ENCODE assay signal across 13 cellular contexts in the genomic region with DNA sequence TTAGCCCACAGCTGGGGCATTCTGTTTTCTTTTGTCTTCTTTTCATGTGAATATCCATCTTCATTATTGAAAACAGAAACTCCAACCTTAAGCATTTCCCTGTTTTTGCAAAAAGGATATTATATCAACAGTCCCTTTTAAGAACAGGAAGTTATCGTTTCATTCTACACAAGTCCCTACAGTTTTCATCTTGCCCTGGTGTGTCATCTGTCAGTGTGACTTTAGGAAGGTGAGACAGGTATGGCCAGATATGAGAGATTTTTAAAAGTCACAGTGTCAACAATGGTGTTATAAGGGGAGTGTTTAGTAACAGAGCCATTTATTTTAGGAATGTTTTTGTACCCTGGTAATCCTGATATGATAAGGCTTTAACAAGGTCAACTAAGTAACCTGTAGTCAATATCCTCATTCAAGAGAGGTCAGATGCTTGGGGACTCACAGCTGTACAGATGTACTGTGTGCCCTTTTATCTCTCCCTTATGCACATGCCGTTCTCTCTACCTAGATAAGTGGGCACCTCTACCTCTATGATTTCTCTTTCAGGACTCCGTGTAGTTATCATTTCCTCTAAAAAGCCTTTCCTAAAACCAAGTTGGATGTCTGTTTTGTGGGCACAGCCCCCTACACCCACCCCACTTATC.
DNase-seq lines count a peak whose midpoint lies in the region; ATAC-seq, FAIRE-seq and TF ChIP-seq lines count a peak whose summit lies in the region.
"Had no signal": no experiment of that assay in that cellular context is flagged by ENCODE, and none has a peak within 500 bp of the region (broad histone marks: within the 10 kb centered on the region; RNA-seq: fewer than 3 reads in every experiment).

No MANE protein-coding gene starts in this region.

- no peak overlapping the region for H3K4me3 Mint-ChIP-seq in CD4-positive, alpha-beta T cell
- H3K4me3 Mint-ChIP-seq in nephron (no peak overlapping the region), H9 (no peak overlapping the region)

- H3K27ac Mint-ChIP-seq in CD4-positive, alpha-beta T cell, result peak overlapping the region; percentile 62
- peak overlapping the region; percentile 10 to 84 for H3K27ac Mint-ChIP-seq in activated naive CD4-positive, alpha-beta T cell treated with anti-CD3 and anti-CD28 coated beads, Interleukin-2, amount 50 U/mL, for 72 hours
- H3K27ac Mint-ChIP-seq in nephron (peak overlapping the region in 2 of 3 experiments; percentile 19), H9 (no peak overlapping the region)

- peaks cover 73% of the 10 kb centered on the region for H3K4me1 Mint-ChIP-seq in CD4-positive, alpha-beta T cell (ENCODE audit: low read depth)
- H3K4me1 Mint-ChIP-seq in nephron (peaks cover 59% of the 10 kb centered on the region), H9 (peaks cover 0 to 2% of the 10 kb centered on the region in 2 experiments; a peak in 1 of 4 replicates)

- no peak overlapping the region for H3K4ac ChIP-seq in H9 (ENCODE audit: low read depth, low read length)

- H2BK12ac ChIP-seq in H9 (ENCODE audit: insufficient read length, low read depth, low read length), result no peak overlapping the region

- no peak overlapping the region for H2AK5ac ChIP-seq in H9 (ENCODE audit: insufficient read length, low read length)

- H2BK120ac ChIP-seq in H9 (ENCODE audit: low read depth, low read length, poor library complexity, severe bottlenecking), result no peak overlapping the region

- ATAC-seq in CD4-positive, alpha-beta T cell (ENCODE audit: poor library complexity), result no peak
- peak; percentile 51 to 52 for ATAC-seq in activated naive CD4-positive, alpha-beta T cell treated with anti-CD3 and anti-CD28 coated beads, Interleukin-2, amount 50 U/mL, for 72 hours
- ATAC-seq in GM21515 (IDR thresholded peaks at IDR 0.05; ENCODE audit: unreplicated experiment) (no peak), GM18505 (IDR thresholded peaks at IDR 0.05; ENCODE audit: unreplicated experiment) (no peak)

- H3K23ac ChIP-seq in H9 (ENCODE audit: insufficient read length, low read depth, low read length), result no peak overlapping the region

- intact Hi-C loops in CD4-positive, alpha-beta T cell (cut with DNase I, micrococcal nuclease), result no loop called here

- no peaks in the 10 kb centered on the region for H3K27me3 ChIP-seq in CD4-positive, alpha-beta T cell (ENCODE audit: control insufficient read depth, insufficient read depth, low read length)
- H3K27me3 ChIP-seq in H9 (ENCODE audit: insufficient read depth, low read length), result no peaks in the 10 kb centered on the region

- H4K20me1 ChIP-seq in H9 (ENCODE audit: control insufficient read depth, insufficient read depth, insufficient read length), result no peaks in the 10 kb centered on the region

- no peak overlapping the region for H3K27ac ChIP-seq in CD4-positive, alpha-beta T cell (ENCODE audit: low read depth, low read length)
- no peak overlapping the region for H3K27ac ChIP-seq in H9 (ENCODE audit: insufficient read length, low read depth, low read length)
- H3K27ac ChIP-seq: HL-60, WERI-Rb-1 had no signal

- FAIRE-seq in GM19239 (lab: Jason Lieb, UNC), result peak; percentile 84

- H3K4me1 ChIP-seq in H9 (ENCODE audit: insufficient read depth, low read length), result no peaks in the 10 kb centered on the region

- no peak overlapping the region for H2BK20ac ChIP-seq in H9 (ENCODE audit: low read depth, low read length, poor library complexity, severe bottlenecking)

- no peak overlapping the region for H2BK5ac ChIP-seq in H9 (ENCODE audit: insufficient read length, low read length)

- H3K9me3 ChIP-seq in CD4-positive, alpha-beta T cell (ENCODE audit: control insufficient read depth, low read length), result no peaks in the 10 kb centered on the region
- H3K9me3 ChIP-seq in H9 (ENCODE audit: control insufficient read depth, low read depth, low read length), result no peaks in the 10 kb centered on the region

- H3K27me3 Mint-ChIP-seq in CD4-positive, alpha-beta T cell, result no peaks in the 10 kb centered on the region
- H3K27me3 Mint-ChIP-seq in nephron (ENCODE audit: low read depth) (peaks cover 3% of the 10 kb centered on the region), H9 (ENCODE audit: low read depth) (peaks cover 3% of the 10 kb centered on the region; the same call in 1 of the 2 replicates)

- no peak overlapping the region for H3K18ac ChIP-seq in H9 (ENCODE audit: insufficient read length, low read depth, low read length)

- WGBS in H9 (ENCODE audit: extremely low coverage, insufficient read length, low lambda C conversion rate), result no CpG with 5 or more reads among the region's 3 CpGs

- no peaks in the 10 kb centered on the region for H3K23me2 ChIP-seq in H9 (ENCODE audit: insufficient read length, low read depth, low read length, poor library complexity, severe bottlenecking)

- no peak for TF ChIP-seq CTCF in CD4-positive, alpha-beta T cell (IDR thresholded peaks at IDR 0.05)
- TF ChIP-seq CTCF in nephron (IDR thresholded peaks at IDR 0.05; ENCODE audit: unreplicated experiment in 3 of 3) (no peak), H9 (conservative IDR thresholded peaks at IDR 0.05) (no peak)

- H3K79me2 ChIP-seq in H9 (ENCODE audit: insufficient read depth, low read length), result no peaks in the 10 kb centered on the region

- DNase-seq in CD4-positive, alpha-beta T cell, result no peak
- DNase-seq in GM19239 (ENCODE audit: insufficient read length, low spot score) (no peak), NCI-H2081 (lab: John Stamatoyannopoulos, UW) (no peak), H9 (no peak)
- no peak for DNase-seq in activated naive CD4-positive, alpha-beta T cell treated with anti-CD3 and anti-CD28 coated beads, Interleukin-2, amount 50 U/mL, for 72 hours (ENCODE audit: low spot score in 2 of 2)
- DNase-seq: head of caudate nucleus, NCI-H1417 treated with DMSO at 0.1 percent for 48 hours, trophoblast cell, WERI-Rb-1 had no signal

- H4K91ac ChIP-seq in H9 (ENCODE audit: insufficient read length, low read depth, low read length), result no peak overlapping the region

- H3K14ac ChIP-seq in H9 (ENCODE audit: insufficient read depth, low read length), result no peak overlapping the region

- no peaks in the 10 kb centered on the region for H3K36me3 Mint-ChIP-seq in CD4-positive, alpha-beta T cell (ENCODE audit: low read depth)
- peaks cover 0 to 41% of the 10 kb centered on the region in 2 donors for H3K36me3 Mint-ChIP-seq in activated naive CD4-positive, alpha-beta T cell treated with anti-CD3 and anti-CD28 coated beads, Interleukin-2, amount 50 U/mL, for 72 hours
- no peaks in the 10 kb centered on the region for H3K36me3 Mint-ChIP-seq in nephron (ENCODE audit: low read depth)
- H3K36me3 Mint-ChIP-seq in H9 (ENCODE audit: insufficient read depth in 1 of 3, low read depth in 3 of 3), result no peaks in the 10 kb centered on the region

- H4K8ac ChIP-seq in H9 (replicated peaks; ENCODE audit: insufficient read length, low read depth, low read length), result no peak overlapping the region

- no peak overlapping the region for H3K9ac ChIP-seq in H9 (ENCODE audit: extremely low read depth, insufficient read length, low read length)

- H2AFZ ChIP-seq in H9 (ENCODE audit: low read length), result no peak overlapping the region

- H3T11ph ChIP-seq in H9 (ENCODE audit: low read length), result no peak overlapping the region

- H3K79me1 ChIP-seq in H9 (ENCODE audit: insufficient read depth, low read depth, low read length, poor library complexity, severe bottlenecking), result no peaks in the 10 kb centered on the region

- H3K56ac ChIP-seq in H9 (ENCODE audit: insufficient read length, low read depth, low read length), result no peak overlapping the region

- TF ChIP-seq POLR2A in GM18505 (IDR thresholded peaks at IDR 0.05; ENCODE audit: borderline replicate concordance, extremely low read depth, insufficient read depth, insufficient read length), result no peak

- H2BK15ac ChIP-seq in H9 (ENCODE audit: low read depth, low read length), result no peak overlapping the region

- no peak overlapping the region for H3K4me2 ChIP-seq in H9 (ENCODE audit: insufficient read depth, insufficient read length, low read length)

- H3K9me3 Mint-ChIP-seq in CD4-positive, alpha-beta T cell, result no peaks in the 10 kb centered on the region
- H3K9me3 Mint-ChIP-seq in activated naive CD4-positive, alpha-beta T cell treated with anti-CD3 and anti-CD28 coated beads, Interleukin-2, amount 50 U/mL, for 72 hours, result peaks cover 0 to 3% of the 10 kb centered on the region in 2 donors
- H3K9me3 Mint-ChIP-seq in nephron, result no peaks in the 10 kb centered on the region
- no peaks in the 10 kb centered on the region; a peak in 2 of 5 replicates for H3K9me3 Mint-ChIP-seq in H9

- POLR2A ChIA-PET in CD4-positive, alpha-beta T cell (lab: Charles Lee), result interaction anchor here (1.3 to 2.0 kb wide), 4 partner anchors 10 to 29 kb away, joined by 3 to 6 read pairs (median 5); no protein-coding TSS in a partner anchor

- CTCF ChIA-PET in CD4-positive, alpha-beta T cell (lab: Charles Lee), result interaction anchor here (1.2 to 1.6 kb wide), 3 partner anchors 10 to 120 kb away, joined by 3 to 5 read pairs (median 4); no protein-coding TSS in a partner anchor

- no peak overlapping the region for H4K5ac ChIP-seq in H9 (ENCODE audit: insufficient read length, low read depth, low read length)

Comparison
In these comparisons a context has a peak if more than half of its experiments do, and no peak if none do; other contexts are left out.
1. ATAC-seq: peak in activated naive CD4-positive, alpha-beta T cell treated with anti-CD3 and anti-CD28 coated beads, Interleukin-2, amount 50 U/mL, for 72 hours (2 of 2); none in CD4-positive, alpha-beta T cell (single experiment), GM21515 (single experiment) and GM18505 (single experiment).
2. H3K27ac Mint-ChIP-seq: peak in CD4-positive, alpha-beta T cell (single experiment), activated naive CD4-positive, alpha-beta T cell treated with anti-CD3 and anti-CD28 coated beads, Interleukin-2, amount 50 U/mL, for 72 hours (2 of 2) and nephron (2 of 3); none in H9 (0 of 3).